In the genomic region with DNA sequence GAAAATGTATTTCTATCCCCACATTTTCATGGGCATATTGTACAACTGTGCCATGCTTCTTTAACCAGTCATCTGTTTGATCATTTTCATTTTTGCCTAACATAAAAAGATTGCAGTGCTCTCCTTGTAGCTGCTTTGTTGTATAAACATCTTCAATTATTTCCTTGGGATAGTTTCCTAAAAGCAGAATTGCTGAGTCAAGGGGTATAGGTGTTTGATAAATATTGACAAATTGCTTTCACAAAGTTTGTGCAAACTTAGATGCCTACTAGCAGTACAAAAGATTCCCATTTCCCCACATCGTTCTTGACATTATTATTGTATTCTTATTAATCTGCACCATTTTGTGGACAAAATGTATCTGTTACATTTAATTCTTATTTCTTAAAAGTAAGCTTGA, we compare ENCODE assay signal across 9 cellular contexts.
"Had no signal": no experiment of that assay in that cellular context is flagged by ENCODE, and none has a peak within 500 bp of the region (broad histone marks: within the 10 kb centered on the region; RNA-seq: fewer than 3 reads in every experiment).

No MANE protein-coding gene starts in this region.

- ATAC-seq: HCT116 had no signal

- H3K36me3 ChIP-seq: HAP-1 had no signal

- FAIRE-seq: H54 had no signal

- H2AFZ ChIP-seq: GM23248 had no signal

- H3K9me3 ChIP-seq: HAP-1 had no signal

- H3K4me2 ChIP-seq: KMS-11 had no signal

- H3K4me1 ChIP-seq: HAP-1 had no signal

- H3K4me3 ChIP-seq: GM23248, HAP-1 had no signal

- H3K9ac ChIP-seq: GM23248, KMS-11 had no signal

- DNase-seq: GM23248, GOT3, HFFc6, KBM-7 had no signal

- H3K27ac ChIP-seq: GM23248, HL-60, KMS-11 had no signal
